Comparison of ENCODE assay signal across 15 cellular contexts in genomic region chr4:70392057-70392776, GRCh38. TPM values are rescaled to one million over a fixed set of nuclear protein-coding genes. Genes with fewer than 3 reads are reported as not detected.
DNase-seq lines count a peak whose midpoint lies in the region; ATAC-seq lines count a peak whose summit lies in the region.
"Had no signal": no experiment of that assay in that cellular context is flagged by ENCODE, and none has a peak within 500 bp of the region (broad histone marks: within the 10 kb centered on the region; RNA-seq: fewer than 3 reads in every experiment).

No MANE protein-coding gene starts in this region.

- in situ Hi-C loops in G401 (cut with HindIII; ENCODE audit: low sequenced_read_pairs) = no loop called here

- no peak for DNase-seq in NCI-H146 (lab: John Stamatoyannopoulos, UW)
- no peak for DNase-seq in NCI-H510A treated with DMSO at 0.1 percent for 48 hours (lab: John Stamatoyannopoulos, UW)
- DNase-seq in anterior cingulate cortex (lab: John Stamatoyannopoulos, UW) = no peak
- DNase-seq in G401 (ENCODE audit: low spot score) = no peak
- DNase-seq: ACHN; activated naive CD8-positive, alpha-beta T cell treated with anti-CD3 and anti-CD28 coated beads, Interleukin-2, amount 50 U/mL, for 24 hours; midbrain; NCI-H1105; NCI-H524 treated with DMSO at 0.1 percent for 48 hours had no signal

- ATAC-seq in GM18502 (IDR thresholded peaks at IDR 0.05; ENCODE audit: poor library complexity, unreplicated experiment) = peak; percentile 66
- ATAC-seq in GM19452 (IDR thresholded peaks at IDR 0.05; ENCODE audit: unreplicated experiment) = peak; percentile 70
- ATAC-seq in HG02759 (IDR thresholded peaks at IDR 0.05; ENCODE audit: unreplicated experiment) = peak; percentile 70
- ATAC-seq in HG03378 (IDR thresholded peaks at IDR 0.05; ENCODE audit: unreplicated experiment) = peak; percentile 62
- ATAC-seq: activated naive CD8-positive, alpha-beta T cell treated with anti-CD3 and anti-CD28 coated beads, Interleukin-2, amount 50 U/mL, for 24 hours had no signal

RNA-seq across cellular contexts. Expression of gene OPRPN, which starts 5.5 kb away (rescaled TPM):
- total RNA-seq in G401 (2014; rRNA removed; shearing (Covaris generic)) = not detected in 2 replicates
- total RNA-seq: fibroblast of lung, HT-29 had no signal

RNA-seq across cellular contexts. Expression of gene SMR3B, which starts 9.3 kb away (rescaled TPM):
- total RNA-seq in G401 (2014; rRNA removed; shearing (Covaris generic)) = not detected in 2 replicates
- total RNA-seq: fibroblast of lung, HT-29 had no signal

RNA-seq across cellular contexts. Expression of gene SMR3A, which starts 31.7 kb away (rescaled TPM):
- total RNA-seq in G401 (2014; rRNA removed; shearing (Covaris generic)) = not detected in 2 replicates
- total RNA-seq: fibroblast of lung, HT-29 had no signal

RNA-seq across cellular contexts. Expression of gene CABS1, which starts 57.4 kb away (rescaled TPM):
- total RNA-seq in G401 (2014; rRNA removed; shearing (Covaris generic)) = not detected in 2 replicates
- total RNA-seq: fibroblast of lung, HT-29 had no signal
